1 cellular context compared by ENCODE assay signal in the genomic region with DNA sequence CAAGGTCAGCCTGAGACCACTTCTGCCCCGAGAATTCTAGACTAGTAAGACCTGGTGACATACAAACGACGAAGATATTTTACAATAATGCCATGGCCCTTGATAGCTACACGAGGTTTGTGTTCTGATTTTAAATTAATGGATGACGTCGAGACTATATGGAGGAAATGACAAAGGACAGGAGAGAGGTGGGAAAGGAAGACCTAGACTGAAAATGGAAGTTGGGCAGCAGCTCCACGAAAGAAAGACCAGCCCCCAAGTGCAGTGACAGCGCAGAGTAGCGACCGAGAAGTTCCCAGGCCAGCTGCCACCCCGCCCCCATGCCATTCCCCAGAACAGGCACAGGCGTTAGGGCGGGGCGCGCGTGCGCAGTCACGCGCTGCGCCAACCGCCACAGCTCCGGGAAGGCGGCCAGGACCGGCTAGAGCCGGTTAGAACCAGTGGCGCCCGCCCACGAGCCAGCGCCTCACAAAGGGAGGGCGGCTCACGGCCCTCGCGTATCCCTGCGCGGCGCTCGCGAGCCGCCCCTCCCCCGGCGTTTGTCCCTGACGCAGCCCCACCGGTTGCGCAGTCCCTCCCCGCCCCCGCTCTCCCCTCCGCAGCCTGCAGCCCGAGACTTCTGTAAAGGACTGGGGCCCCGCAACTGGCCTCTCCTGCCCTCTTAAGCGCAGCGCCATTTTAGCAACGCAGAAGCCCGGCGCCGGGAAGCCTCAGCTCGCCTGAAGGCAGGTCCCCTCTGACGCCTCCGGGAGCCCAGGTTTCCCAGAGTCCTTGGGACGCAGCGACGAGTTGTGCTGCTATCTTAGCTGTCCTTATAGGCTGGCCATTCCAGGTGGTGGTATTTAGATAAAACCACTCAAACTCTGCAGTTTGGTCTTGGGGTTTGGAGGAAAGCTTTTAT.
A peak's percentile ranks its signal among the peaks of the same experiment; 100 is the strongest.
TF ChIP-seq lines count a peak whose summit lies in the region.

No MANE protein-coding gene starts in this region.

TF ChIP-seq in K562, 482 proteins besides CTCF, POLR2A, EP300 and RAD21 (continued from another document and continues in another):
- TF ChIP-seq, protein P1, sequence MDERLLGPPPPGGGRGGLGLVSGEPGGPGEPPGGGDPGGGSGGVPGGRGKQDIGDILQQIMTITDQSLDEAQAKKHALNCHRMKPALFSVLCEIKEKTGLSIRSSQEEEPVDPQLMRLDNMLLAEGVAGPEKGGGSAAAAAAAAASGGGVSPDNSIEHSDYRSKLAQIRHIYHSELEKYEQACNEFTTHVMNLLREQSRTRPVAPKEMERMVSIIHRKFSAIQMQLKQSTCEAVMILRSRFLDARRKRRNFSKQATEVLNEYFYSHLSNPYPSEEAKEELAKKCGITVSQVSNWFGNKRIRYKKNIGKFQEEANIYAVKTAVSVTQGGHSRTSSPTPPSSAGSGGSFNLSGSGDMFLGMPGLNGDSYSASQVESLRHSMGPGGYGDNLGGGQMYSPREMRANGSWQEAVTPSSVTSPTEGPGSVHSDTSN (CRISPR knock-in tag; IDR thresholded peaks at IDR 0.05; ENCODE audit: low read depth), result no peak
- TF ChIP-seq, protein P1 (tag; conservative IDR thresholded peaks at IDR 0.05; ENCODE audit: low read depth), result 0 out of 2 replicates have a peak, but pooled peaks have one; percentile 18
- TF ChIP-seq, protein P2, sequence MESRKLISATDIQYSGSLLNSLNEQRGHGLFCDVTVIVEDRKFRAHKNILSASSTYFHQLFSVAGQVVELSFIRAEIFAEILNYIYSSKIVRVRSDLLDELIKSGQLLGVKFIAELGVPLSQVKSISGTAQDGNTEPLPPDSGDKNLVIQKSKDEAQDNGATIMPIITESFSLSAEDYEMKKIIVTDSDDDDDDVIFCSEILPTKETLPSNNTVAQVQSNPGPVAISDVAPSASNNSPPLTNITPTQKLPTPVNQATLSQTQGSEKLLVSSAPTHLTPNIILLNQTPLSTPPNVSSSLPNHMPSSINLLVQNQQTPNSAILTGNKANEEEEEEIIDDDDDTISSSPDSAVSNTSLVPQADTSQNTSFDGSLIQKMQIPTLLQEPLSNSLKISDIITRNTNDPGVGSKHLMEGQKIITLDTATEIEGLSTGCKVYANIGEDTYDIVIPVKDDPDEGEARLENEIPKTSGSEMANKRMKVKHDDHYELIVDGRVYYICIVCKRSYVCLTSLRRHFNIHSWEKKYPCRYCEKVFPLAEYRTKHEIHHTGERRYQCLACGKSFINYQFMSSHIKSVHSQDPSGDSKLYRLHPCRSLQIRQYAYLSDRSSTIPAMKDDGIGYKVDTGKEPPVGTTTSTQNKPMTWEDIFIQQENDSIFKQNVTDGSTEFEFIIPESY (CRISPR knock-in tag; IDR thresholded peaks at IDR 0.05), result peak; percentile 85
- TF ChIP-seq, protein P3, sequence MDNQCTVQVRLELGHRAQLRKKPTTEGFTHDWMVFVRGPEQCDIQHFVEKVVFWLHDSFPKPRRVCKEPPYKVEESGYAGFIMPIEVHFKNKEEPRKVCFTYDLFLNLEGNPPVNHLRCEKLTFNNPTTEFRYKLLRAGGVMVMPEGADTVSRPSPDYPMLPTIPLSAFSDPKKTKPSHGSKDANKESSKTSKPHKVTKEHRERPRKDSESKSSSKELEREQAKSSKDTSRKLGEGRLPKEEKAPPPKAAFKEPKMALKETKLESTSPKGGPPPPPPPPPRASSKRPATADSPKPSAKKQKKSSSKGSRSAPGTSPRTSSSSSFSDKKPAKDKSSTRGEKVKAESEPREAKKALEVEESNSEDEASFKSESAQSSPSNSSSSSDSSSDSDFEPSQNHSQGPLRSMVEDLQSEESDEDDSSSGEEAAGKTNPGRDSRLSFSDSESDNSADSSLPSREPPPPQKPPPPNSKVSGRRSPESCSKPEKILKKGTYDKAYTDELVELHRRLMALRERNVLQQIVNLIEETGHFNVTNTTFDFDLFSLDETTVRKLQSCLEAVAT (IDR thresholded peaks at IDR 0.05), result peak; percentile 96 to 97
- no peak for TF ChIP-seq ZNF197 (CRISPR knock-in tag; IDR thresholded peaks at IDR 0.05; ENCODE audit: low read depth)
- TF ChIP-seq MCM5 (IDR thresholded peaks at IDR 0.05; ENCODE audit: low read depth), result no peak
- no peak for TF ChIP-seq ZKSCAN3 (CRISPR knock-in tag; IDR thresholded peaks at IDR 0.05)
- TF ChIP-seq ARHGAP35 (IDR thresholded peaks at IDR 0.05; ENCODE audit: partially characterized antibody), result no peak
- TF ChIP-seq FOSL1 (tag; conservative IDR thresholded peaks at IDR 0.05), result peak; percentile 62; the same call in 1 of the 2 replicates
- no peak for TF ChIP-seq HNRNPH1 (optimal IDR thresholded peaks at IDR 0.05; ENCODE audit: low read depth, low read length)
- TF ChIP-seq ZNF324 (CRISPR knock-in tag; IDR thresholded peaks at IDR 0.05), result no peak
- peak; percentile 42 for TF ChIP-seq ZFX (CRISPR knock-in tag; IDR thresholded peaks at IDR 0.05)
- TF ChIP-seq, protein P4, sequence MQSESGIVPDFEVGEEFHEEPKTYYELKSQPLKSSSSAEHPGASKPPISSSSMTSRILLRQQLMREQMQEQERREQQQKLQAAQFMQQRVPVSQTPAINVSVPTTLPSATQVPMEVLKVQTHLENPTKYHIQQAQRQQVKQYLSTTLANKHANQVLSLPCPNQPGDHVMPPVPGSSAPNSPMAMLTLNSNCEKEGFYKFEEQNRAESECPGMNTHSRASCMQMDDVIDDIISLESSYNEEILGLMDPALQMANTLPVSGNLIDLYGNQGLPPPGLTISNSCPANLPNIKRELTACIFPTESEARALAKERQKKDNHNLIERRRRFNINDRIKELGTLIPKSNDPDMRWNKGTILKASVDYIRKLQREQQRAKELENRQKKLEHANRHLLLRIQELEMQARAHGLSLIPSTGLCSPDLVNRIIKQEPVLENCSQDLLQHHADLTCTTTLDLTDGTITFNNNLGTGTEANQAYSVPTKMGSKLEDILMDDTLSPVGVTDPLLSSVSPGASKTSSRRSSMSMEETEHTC (IDR thresholded peaks at IDR 0.05), result peak; percentile 90
- TF ChIP-seq, protein P5, sequence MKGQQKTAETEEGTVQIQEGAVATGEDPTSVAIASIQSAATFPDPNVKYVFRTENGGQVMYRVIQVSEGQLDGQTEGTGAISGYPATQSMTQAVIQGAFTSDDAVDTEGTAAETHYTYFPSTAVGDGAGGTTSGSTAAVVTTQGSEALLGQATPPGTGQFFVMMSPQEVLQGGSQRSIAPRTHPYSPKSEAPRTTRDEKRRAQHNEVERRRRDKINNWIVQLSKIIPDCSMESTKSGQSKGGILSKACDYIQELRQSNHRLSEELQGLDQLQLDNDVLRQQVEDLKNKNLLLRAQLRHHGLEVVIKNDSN (CRISPR knock-in tag; IDR thresholded peaks at IDR 0.05), result peak; percentile 63
- TF ChIP-seq NR2C2 (CRISPR knock-in tag; IDR thresholded peaks at IDR 0.05), result no peak
- TF ChIP-seq NR2C2 (tag; IDR thresholded peaks at IDR 0.05), result no peak
- peak; percentile 52 for TF ChIP-seq ZNF41 (CRISPR knock-in tag; conservative IDR thresholded peaks at IDR 0.05)
- TF ChIP-seq, protein P6, sequence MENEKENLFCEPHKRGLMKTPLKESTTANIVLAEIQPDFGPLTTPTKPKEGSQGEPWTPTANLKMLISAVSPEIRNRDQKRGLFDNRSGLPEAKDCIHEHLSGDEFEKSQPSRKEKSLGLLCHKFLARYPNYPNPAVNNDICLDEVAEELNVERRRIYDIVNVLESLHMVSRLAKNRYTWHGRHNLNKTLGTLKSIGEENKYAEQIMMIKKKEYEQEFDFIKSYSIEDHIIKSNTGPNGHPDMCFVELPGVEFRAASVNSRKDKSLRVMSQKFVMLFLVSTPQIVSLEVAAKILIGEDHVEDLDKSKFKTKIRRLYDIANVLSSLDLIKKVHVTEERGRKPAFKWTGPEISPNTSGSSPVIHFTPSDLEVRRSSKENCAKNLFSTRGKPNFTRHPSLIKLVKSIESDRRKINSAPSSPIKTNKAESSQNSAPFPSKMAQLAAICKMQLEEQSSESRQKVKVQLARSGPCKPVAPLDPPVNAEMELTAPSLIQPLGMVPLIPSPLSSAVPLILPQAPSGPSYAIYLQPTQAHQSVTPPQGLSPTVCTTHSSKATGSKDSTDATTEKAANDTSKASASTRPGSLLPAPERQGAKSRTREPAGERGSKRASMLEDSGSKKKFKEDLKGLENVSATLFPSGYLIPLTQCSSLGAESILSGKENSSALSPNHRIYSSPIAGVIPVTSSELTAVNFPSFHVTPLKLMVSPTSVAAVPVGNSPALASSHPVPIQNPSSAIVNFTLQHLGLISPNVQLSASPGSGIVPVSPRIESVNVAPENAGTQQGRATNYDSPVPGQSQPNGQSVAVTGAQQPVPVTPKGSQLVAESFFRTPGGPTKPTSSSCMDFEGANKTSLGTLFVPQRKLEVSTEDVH (IDR thresholded peaks at IDR 0.05; ENCODE audit: low read depth, partially characterized antibody), result peak; percentile 38
- TF ChIP-seq PCBP1 (IDR thresholded peaks at IDR 0.05; ENCODE audit: low read depth, low read length, poor library complexity, severe bottlenecking), result peak; percentile 96
- no peak for TF ChIP-seq ZNF75A (CRISPR knock-in tag; IDR thresholded peaks at IDR 0.05)
- peak; percentile 65 for TF ChIP-seq TCF3 (CRISPR knock-in tag; IDR thresholded peaks at IDR 0.05)
- TF ChIP-seq, protein P7, sequence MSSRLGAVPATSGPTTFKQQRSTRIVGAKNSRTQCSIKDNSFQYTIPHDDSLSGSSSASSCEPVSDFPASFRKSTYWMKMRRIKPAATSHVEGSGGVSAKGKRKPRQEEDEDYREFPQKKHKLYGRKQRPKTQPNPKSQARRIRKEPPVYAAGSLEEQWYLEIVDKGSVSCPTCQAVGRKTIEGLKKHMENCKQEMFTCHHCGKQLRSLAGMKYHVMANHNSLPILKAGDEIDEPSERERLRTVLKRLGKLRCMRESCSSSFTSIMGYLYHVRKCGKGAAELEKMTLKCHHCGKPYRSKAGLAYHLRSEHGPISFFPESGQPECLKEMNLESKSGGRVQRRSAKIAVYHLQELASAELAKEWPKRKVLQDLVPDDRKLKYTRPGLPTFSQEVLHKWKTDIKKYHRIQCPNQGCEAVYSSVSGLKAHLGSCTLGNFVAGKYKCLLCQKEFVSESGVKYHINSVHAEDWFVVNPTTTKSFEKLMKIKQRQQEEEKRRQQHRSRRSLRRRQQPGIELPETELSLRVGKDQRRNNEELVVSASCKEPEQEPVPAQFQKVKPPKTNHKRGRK (tag; IDR thresholded peaks at IDR 0.05), result no peak
- TF ChIP-seq, protein P8, sequence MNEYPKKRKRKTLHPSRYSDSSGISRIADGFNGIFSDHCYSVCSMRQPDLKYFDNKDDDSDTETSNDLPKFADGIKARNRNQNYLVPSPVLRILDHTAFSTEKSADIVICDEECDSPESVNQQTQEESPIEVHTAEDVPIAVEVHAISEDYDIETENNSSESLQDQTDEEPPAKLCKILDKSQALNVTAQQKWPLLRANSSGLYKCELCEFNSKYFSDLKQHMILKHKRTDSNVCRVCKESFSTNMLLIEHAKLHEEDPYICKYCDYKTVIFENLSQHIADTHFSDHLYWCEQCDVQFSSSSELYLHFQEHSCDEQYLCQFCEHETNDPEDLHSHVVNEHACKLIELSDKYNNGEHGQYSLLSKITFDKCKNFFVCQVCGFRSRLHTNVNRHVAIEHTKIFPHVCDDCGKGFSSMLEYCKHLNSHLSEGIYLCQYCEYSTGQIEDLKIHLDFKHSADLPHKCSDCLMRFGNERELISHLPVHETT (CRISPR knock-in tag; conservative IDR thresholded peaks at IDR 0.05 in 1 of 2, IDR thresholded peaks at IDR 0.05 in 1 of 2), result peak in 1 of 2 experiments; percentile 90; a peak in 2 of 4 replicates
- TF ChIP-seq, protein P9, sequence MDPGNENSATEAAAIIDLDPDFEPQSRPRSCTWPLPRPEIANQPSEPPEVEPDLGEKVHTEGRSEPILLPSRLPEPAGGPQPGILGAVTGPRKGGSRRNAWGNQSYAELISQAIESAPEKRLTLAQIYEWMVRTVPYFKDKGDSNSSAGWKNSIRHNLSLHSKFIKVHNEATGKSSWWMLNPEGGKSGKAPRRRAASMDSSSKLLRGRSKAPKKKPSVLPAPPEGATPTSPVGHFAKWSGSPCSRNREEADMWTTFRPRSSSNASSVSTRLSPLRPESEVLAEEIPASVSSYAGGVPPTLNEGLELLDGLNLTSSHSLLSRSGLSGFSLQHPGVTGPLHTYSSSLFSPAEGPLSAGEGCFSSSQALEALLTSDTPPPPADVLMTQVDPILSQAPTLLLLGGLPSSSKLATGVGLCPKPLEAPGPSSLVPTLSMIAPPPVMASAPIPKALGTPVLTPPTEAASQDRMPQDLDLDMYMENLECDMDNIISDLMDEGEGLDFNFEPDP (CRISPR knock-in tag; IDR thresholded peaks at IDR 0.05), result no peak
- TF ChIP-seq, protein P10, sequence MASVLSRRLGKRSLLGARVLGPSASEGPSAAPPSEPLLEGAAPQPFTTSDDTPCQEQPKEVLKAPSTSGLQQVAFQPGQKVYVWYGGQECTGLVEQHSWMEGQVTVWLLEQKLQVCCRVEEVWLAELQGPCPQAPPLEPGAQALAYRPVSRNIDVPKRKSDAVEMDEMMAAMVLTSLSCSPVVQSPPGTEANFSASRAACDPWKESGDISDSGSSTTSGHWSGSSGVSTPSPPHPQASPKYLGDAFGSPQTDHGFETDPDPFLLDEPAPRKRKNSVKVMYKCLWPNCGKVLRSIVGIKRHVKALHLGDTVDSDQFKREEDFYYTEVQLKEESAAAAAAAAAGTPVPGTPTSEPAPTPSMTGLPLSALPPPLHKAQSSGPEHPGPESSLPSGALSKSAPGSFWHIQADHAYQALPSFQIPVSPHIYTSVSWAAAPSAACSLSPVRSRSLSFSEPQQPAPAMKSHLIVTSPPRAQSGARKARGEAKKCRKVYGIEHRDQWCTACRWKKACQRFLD (CRISPR knock-in tag; IDR thresholded peaks at IDR 0.05), result no peak
- TF ChIP-seq FOXK1 (CRISPR knock-in tag; IDR thresholded peaks at IDR 0.05; ENCODE audit: borderline replicate concordance), result no peak
- TF ChIP-seq ZNF165 (CRISPR knock-in tag; IDR thresholded peaks at IDR 0.05; ENCODE audit: borderline replicate concordance), result no peak
- no peak; the same call in 1 of the 2 replicates for TF ChIP-seq DNMT1 (IDR thresholded peaks at IDR 0.05)
- peak; percentile 94 for TF ChIP-seq SETDB1 (IDR thresholded peaks at IDR 0.05; ENCODE audit: low read length)
- TF ChIP-seq ETV5 (CRISPR knock-in tag; IDR thresholded peaks at IDR 0.05; ENCODE audit: low read depth), result peak; percentile 92
- TF ChIP-seq ZNF253 (CRISPR knock-in tag; conservative IDR thresholded peaks at IDR 0.05), result no peak; the same call in 1 of the 2 replicates
- TF ChIP-seq GTF2F1 (IDR thresholded peaks at IDR 0.05; ENCODE audit: low read depth, low read length), result peak; percentile 54; the same call in 1 of the 2 replicates
- TF ChIP-seq, protein P11, sequence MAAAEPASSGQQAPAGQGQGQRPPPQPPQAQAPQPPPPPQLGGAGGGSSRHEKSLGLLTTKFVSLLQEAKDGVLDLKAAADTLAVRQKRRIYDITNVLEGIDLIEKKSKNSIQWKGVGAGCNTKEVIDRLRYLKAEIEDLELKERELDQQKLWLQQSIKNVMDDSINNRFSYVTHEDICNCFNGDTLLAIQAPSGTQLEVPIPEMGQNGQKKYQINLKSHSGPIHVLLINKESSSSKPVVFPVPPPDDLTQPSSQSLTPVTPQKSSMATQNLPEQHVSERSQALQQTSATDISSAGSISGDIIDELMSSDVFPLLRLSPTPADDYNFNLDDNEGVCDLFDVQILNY (CRISPR knock-in tag; IDR thresholded peaks at IDR 0.05), result no peak
